ENCODE assay signal across 9 cellular contexts in the genomic region with DNA sequence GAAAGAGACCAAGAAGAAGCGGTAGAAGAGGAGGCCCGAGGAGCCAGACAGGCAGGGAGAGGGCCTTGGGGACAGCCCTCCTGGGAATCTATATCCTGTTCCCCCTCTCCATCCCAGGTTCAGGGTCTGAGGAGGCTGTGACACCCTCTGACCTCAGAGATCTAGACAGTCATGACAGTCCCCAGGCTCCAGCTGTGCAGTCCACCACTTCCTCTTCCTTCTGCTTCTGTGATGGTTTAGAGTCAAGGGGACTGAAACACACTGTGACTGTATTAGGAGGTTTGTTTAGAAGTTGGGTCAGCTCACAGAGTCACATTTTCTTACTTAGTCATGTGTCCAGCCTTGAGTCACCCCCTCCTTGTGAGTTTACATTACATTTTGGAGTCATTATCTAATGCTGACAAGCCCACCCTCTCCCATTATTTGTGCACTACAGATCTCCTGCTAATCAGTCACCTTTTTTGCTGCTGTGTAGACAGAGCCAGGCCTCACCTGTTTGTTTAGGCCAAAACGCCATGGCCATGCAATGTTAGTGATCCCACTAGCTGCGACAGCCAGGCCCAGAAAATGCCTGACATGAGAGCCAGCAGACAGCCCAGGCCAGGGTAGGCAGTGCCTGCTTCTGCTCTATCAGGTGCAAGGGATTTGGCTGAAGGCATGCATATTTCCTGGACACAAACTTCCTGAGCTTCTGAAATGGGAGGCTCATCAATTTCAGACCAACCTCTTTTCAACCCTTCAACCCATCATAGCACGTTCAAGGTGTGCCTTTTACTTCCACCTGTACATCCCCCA. TPM values are rescaled to one million over a fixed set of nuclear protein-coding genes. Genes with fewer than 3 reads are reported as not detected.
DNase-seq lines count a peak whose midpoint lies in the region; ATAC-seq and TF ChIP-seq lines count a peak whose summit lies in the region.
"Had no signal": no experiment of that assay in that cellular context is flagged by ENCODE, and none has a peak within 500 bp of the region (broad histone marks: within the 10 kb centered on the region; RNA-seq: fewer than 3 reads in every experiment).

No MANE protein-coding gene starts in this region.

- H3K9me3 ChIP-seq in thymus (ENCODE audit: control insufficient read depth) = peaks cover 1% of the 10 kb centered on the region
- H3K9me3 ChIP-seq in effector memory CD4-positive, alpha-beta T cell (ENCODE audit: control insufficient read depth, low read length) = no peaks in the 10 kb centered on the region

- 81% methylated on average over 5 of the region's 5 CpGs for WGBS in thymus

- H3K4me1 ChIP-seq in thymus (ENCODE audit: control insufficient read depth, insufficient read depth, low read length) = peaks cover 3% of the 10 kb centered on the region
- H3K4me1 ChIP-seq in effector memory CD4-positive, alpha-beta T cell (ENCODE audit: control insufficient read depth, insufficient read depth, low read length, poor library complexity, severe bottlenecking) = no peaks in the 10 kb centered on the region

- H3K27ac ChIP-seq in thymus (ENCODE audit: low read depth) = peak overlapping the region; percentile 85
- H3K27ac ChIP-seq in effector memory CD4-positive, alpha-beta T cell (ENCODE audit: insufficient read depth, low read length, poor library complexity, severe bottlenecking) = no peak overlapping the region
- H3K27ac ChIP-seq: SK-N-MC had no signal

- peak; percentile 50 for DNase-seq in Jurkat, Clone E6-1 (ENCODE audit: low read depth, low spot score)
- DNase-seq in epithelial cell of esophagus (ENCODE audit: low read depth) (peak; percentile 23), NCI-H1436 treated with DMSO at 0.1 percent for 48 hours (lab: John Stamatoyannopoulos, UW) (no peak)
- DNase-seq in effector CD4-positive, alpha-beta T cell = no peak
- no peak for DNase-seq in effector memory CD4-positive, alpha-beta T cell

- no peak overlapping the region for H3K4me3 ChIP-seq in Jurkat, Clone E6-1 (ENCODE audit: low read length)
- H3K4me3 ChIP-seq in epithelial cell of esophagus (ENCODE audit: low read length) (no peak overlapping the region), thymus (ENCODE audit: low read length) (no peak overlapping the region)
- H3K4me3 ChIP-seq in effector memory CD4-positive, alpha-beta T cell (ENCODE audit: insufficient read depth, low read depth, low read length, poor library complexity, severe bottlenecking) = no peak overlapping the region
- H3K4me3 ChIP-seq: SK-N-MC had no signal

- H3K36me3 ChIP-seq in thymus (ENCODE audit: control insufficient read depth, insufficient read depth) = no peaks in the 10 kb centered on the region
- no peaks in the 10 kb centered on the region for H3K36me3 ChIP-seq in effector memory CD4-positive, alpha-beta T cell (ENCODE audit: control insufficient read depth, insufficient read depth, low read length)

- ATAC-seq in GM18502 (IDR thresholded peaks at IDR 0.05; ENCODE audit: poor library complexity, unreplicated experiment) (peak; percentile 100), GM21576 (IDR thresholded peaks at IDR 0.05; ENCODE audit: unreplicated experiment) (peak; percentile 100)

- TF ChIP-seq CTCF in epithelial cell of esophagus (IDR thresholded peaks at IDR 0.05; ENCODE audit: insufficient read depth, low read depth, low read length, missing control alignments) = no peak

- no peaks in the 10 kb centered on the region for H3K27me3 ChIP-seq in thymus (ENCODE audit: control insufficient read depth, insufficient read depth)
- H3K27me3 ChIP-seq in effector memory CD4-positive, alpha-beta T cell (replicated peaks; ENCODE audit: control insufficient read depth, insufficient read depth, low read length, poor library complexity, severe bottlenecking) = no peaks in the 10 kb centered on the region

RNA-seq across cellular contexts. Expression of a gene that starts 26.0 kb away (rescaled TPM):
- 14.3 TPM for polyA plus RNA-seq in Jurkat, Clone E6-1 (2012; ENCODE audit: insufficient read depth, insufficient read length)
- 19.0 TPM for polyA plus RNA-seq in thymus

Comparison
In these comparisons a context has a peak if more than half of its experiments do, and no peak if none do; other contexts are left out.
1. DNase-seq: peak in Jurkat, Clone E6-1 (single experiment) and epithelial cell of esophagus (single experiment); none in effector CD4-positive, alpha-beta T cell (single experiment), effector memory CD4-positive, alpha-beta T cell (0 of 3) and NCI-H1436 treated with DMSO at 0.1 percent for 48 hours (single experiment).